12 cellular contexts compared by ENCODE assay signal in genomic region chr17:29586676-29587469, GRCh38. TPM values are rescaled to one million over a fixed set of nuclear protein-coding genes. Genes with fewer than 3 reads are reported as not detected.
A peak's percentile ranks its signal among the peaks of the same experiment; 100 is the strongest.
DNase-seq lines count a peak whose midpoint lies in the region; ATAC-seq, FAIRE-seq and TF ChIP-seq lines count a peak whose summit lies in the region.
"Had no signal": no experiment of that assay in that cellular context is flagged by ENCODE, and none has a peak within 500 bp of the region (broad histone marks: within the 10 kb centered on the region; RNA-seq: fewer than 3 reads in every experiment).

No MANE protein-coding gene starts in this region.

- H4K5ac ChIP-seq in IMR-90 (ENCODE audit: low read depth, low read length), result no peak overlapping the region

- H3K27ac Mint-ChIP-seq in naive thymus-derived CD8-positive, alpha-beta T cell, result peak overlapping the region in 9 of 10 donors; percentile 28 to 94 (median 82)

- H3K14ac ChIP-seq in IMR-90 (replicated peaks; ENCODE audit: low read depth, low read length), result peak overlapping the region; percentile 8; the same call in 1 of the 2 replicates

- no peak overlapping the region for H4K8ac ChIP-seq in IMR-90 (ENCODE audit: low read depth in 2 of 2, low read length in 2 of 2)

- dilution Hi-C loops in IMR-90 (cut with HindIII; ENCODE audit: low sequenced_read_pairs, unreplicated experiment), result no loop called here

- peak overlapping the region in 9 of 10 donors; percentile 36 to 95 (median 92) for H3K4me3 Mint-ChIP-seq in naive thymus-derived CD8-positive, alpha-beta T cell

- H3K4me1 ChIP-seq in ACC112 (ENCODE audit: control insufficient read depth, insufficient read depth, low read length, unreplicated experiment), result peaks cover 40% of the 10 kb centered on the region
- H3K4me1 ChIP-seq in IMR-90 (ENCODE audit: control insufficient read depth, insufficient read depth, low read length), result peaks cover 41% of the 10 kb centered on the region
- peaks cover 31 to 64% of the 10 kb centered on the region in 2 experiments for H3K4me1 ChIP-seq in K562 (replicated peaks in 1 of 2; ENCODE audit: control insufficient read depth in 2 of 2, insufficient read depth in 2 of 2, low read length in 2 of 2)
- peaks cover 31% of the 10 kb centered on the region for H3K4me1 ChIP-seq in foreskin keratinocyte
- peaks cover 26 to 48% of the 10 kb centered on the region in 2 donors for H3K4me1 ChIP-seq in kidney (ENCODE audit: control insufficient read depth in 1 of 2, insufficient read depth in 1 of 2, low read depth in 1 of 2, low read length in 2 of 2)

- H2AK9ac ChIP-seq in IMR-90 (replicated peaks; ENCODE audit: low read depth, low read length, poor library complexity), result peak overlapping the region; percentile 33

- TF ChIP-seq POLR2A in IMR-90 (IDR thresholded peaks at IDR 0.05; ENCODE audit: low read depth, low read length) (no peak), K562 (conservative IDR thresholded peaks at IDR 0.05) (no peak)

- TF ChIP-seq RAD21 in IMR-90 (IDR thresholded peaks at IDR 0.05; ENCODE audit: low read length) (no peak), K562 (CRISPR knock-in tag; conservative IDR thresholded peaks at IDR 0.05 in 1 of 2, IDR thresholded peaks at IDR 0.05 in 1 of 2) (no peak)

- H3K9ac ChIP-seq in IMR-90 (ENCODE audit: low read depth, low read length) (no peak overlapping the region), K562 (ENCODE audit: insufficient read depth in 1 of 2, low read depth in 2 of 2, low read length in 2 of 2) (peak overlapping the region in 1 of 2 experiments; percentile 60; a peak in 2 of 4 replicates), kidney (ENCODE audit: low read length in 2 of 2) (no peak overlapping the region)

- H2BK15ac ChIP-seq in IMR-90 (ENCODE audit: low read depth, low read length), result no peak overlapping the region

- no peaks in the 10 kb centered on the region for H3K27me3 ChIP-seq in ACC112 (ENCODE audit: insufficient read depth, low read length)
- no peaks in the 10 kb centered on the region for H3K27me3 ChIP-seq in IMR-90 (ENCODE audit: control insufficient read depth, insufficient read depth, low read length)
- H3K27me3 ChIP-seq in K562 (ENCODE audit: control insufficient read depth in 2 of 2, insufficient read depth in 2 of 2, low read length in 2 of 2), result no peaks in the 10 kb centered on the region
- no peaks in the 10 kb centered on the region for H3K27me3 ChIP-seq in foreskin keratinocyte
- H3K27me3 ChIP-seq: cardiac muscle cell had no signal

- H4K20me1 ChIP-seq in IMR-90 (ENCODE audit: insufficient read depth, low read length) (peaks cover 58% of the 10 kb centered on the region), K562 (replicated peaks; ENCODE audit: control insufficient read depth, insufficient read depth, low read length) (no peaks in the 10 kb centered on the region; the same call in 1 of the 2 replicates)

- no peak for TF ChIP-seq CTCF in IMR-90 (conservative IDR thresholded peaks at IDR 0.05; ENCODE audit: low read depth, low read length)
- no peak for TF ChIP-seq CTCF in K562 (IDR thresholded peaks at IDR 0.05 in 2 of 3, conservative IDR thresholded peaks at IDR 0.05 in 1 of 3; ENCODE audit: insufficient read depth in 2 of 3, low read depth in 1 of 3, low read length in 3 of 3)
- no peak for TF ChIP-seq CTCF in foreskin keratinocyte (conservative IDR thresholded peaks at IDR 0.05)
- no peak for TF ChIP-seq CTCF in kidney (IDR thresholded peaks at IDR 0.05; ENCODE audit: borderline replicate concordance, extremely low read depth, insufficient read depth)

- H2BK5ac ChIP-seq in IMR-90 (ENCODE audit: low read depth, low read length, poor library complexity, severe bottlenecking), result no peak overlapping the region

- no peak overlapping the region for H2BK20ac ChIP-seq in IMR-90 (ENCODE audit: low read depth, low read length)

- peak overlapping the region; percentile 72 for H3K23ac ChIP-seq in IMR-90 (ENCODE audit: low read depth, low read length)

- H3K56ac ChIP-seq in IMR-90 (ENCODE audit: extremely low read depth, insufficient read depth, low read length), result no peak overlapping the region

- H3K9me1 ChIP-seq in IMR-90 (ENCODE audit: insufficient read depth, low read length) (peaks cover 26% of the 10 kb centered on the region), K562 (ENCODE audit: control insufficient read depth, insufficient read depth, low read length) (peaks cover 2% of the 10 kb centered on the region)

- ATAC-seq in IMR-90 (ENCODE audit: low read depth) (no peak), K562 (no peak), foreskin keratinocyte (no peak)
- no peak for ATAC-seq in naive thymus-derived CD8-positive, alpha-beta T cell

- H3K9me3 ChIP-seq in IMR-90 (ENCODE audit: control insufficient read depth, insufficient read depth, low read length), result no peaks in the 10 kb centered on the region
- no peaks in the 10 kb centered on the region for H3K9me3 ChIP-seq in K562 (replicated peaks; ENCODE audit: control insufficient read depth, insufficient read depth, low read depth, low read length)
- H3K9me3 ChIP-seq in kidney (ENCODE audit: control insufficient read depth in 1 of 2, low read length in 2 of 2), result no peaks in the 10 kb centered on the region
- H3K9me3 ChIP-seq: thoracic aorta had no signal

- intact Hi-C loops in IMR-90 (cut with micrococcal nuclease), result no loop called here
- intact Hi-C loops in K562 (cut with micrococcal nuclease), result no loop called here
- intact Hi-C loops in kidney (cut with DNase I), result no loop called here

- peaks cover 0 to 5% (median 3%) of the 10 kb centered on the region in 3 donors for H3K36me3 Mint-ChIP-seq in naive thymus-derived CD8-positive, alpha-beta T cell

- peak overlapping the region; percentile 17; the same call in 1 of the 2 replicates for H2AK5ac ChIP-seq in IMR-90 (ENCODE audit: low read depth, low read length)

- H3K36me3 ChIP-seq in ACC112 (ENCODE audit: insufficient read depth, low read length) (peaks cover 8% of the 10 kb centered on the region; the same call in 1 of the 2 replicates), IMR-90 (ENCODE audit: control insufficient read depth, insufficient read depth, low read length) (peaks cover 16% of the 10 kb centered on the region), K562 (ENCODE audit: control insufficient read depth, insufficient read depth, low read length) (peaks cover 10% of the 10 kb centered on the region; the same call in 1 of the 3 replicates), kidney (ENCODE audit: control insufficient read depth in 1 of 2, insufficient read depth in 2 of 2, low read length in 2 of 2) (peaks cover 0 to 6% of the 10 kb centered on the region in 2 donors)
- H3K36me3 ChIP-seq: cardiac muscle cell, thoracic aorta had no signal

- no peak overlapping the region for H3K18ac ChIP-seq in IMR-90 (ENCODE audit: low read depth, low read length)

- H3K4me3 ChIP-seq in ACC112 (ENCODE audit: low read depth, low read length) (peak overlapping the region; percentile 92; the same call in 1 of the 2 replicates), IMR-90 (ENCODE audit: insufficient read depth, low read depth, low read length) (no peak overlapping the region), K562 (no peak overlapping the region), kidney (ENCODE audit: low read length in 2 of 2) (no peak overlapping the region)
- H3K4me3 ChIP-seq: cardiac muscle cell, thoracic aorta had no signal

- peak overlapping the region; percentile 20; the same call in 1 of the 2 replicates for H3K4me2 ChIP-seq in IMR-90 (ENCODE audit: low read depth, low read length)
- H3K4me2 ChIP-seq in K562 (ENCODE audit: insufficient read depth, low read length), result no peak overlapping the region

- H2AFZ ChIP-seq in ACC112 (ENCODE audit: low read length, unreplicated experiment), result no peak overlapping the region
- no peak overlapping the region for H2AFZ ChIP-seq in IMR-90 (replicated peaks; ENCODE audit: low read length, poor library complexity)
- H2AFZ ChIP-seq in K562 (ENCODE audit: low read depth, low read length), result no peak overlapping the region

- peaks cover 31 to 73% (median 71%) of the 10 kb centered on the region in 4 donors for H3K4me1 Mint-ChIP-seq in naive thymus-derived CD8-positive, alpha-beta T cell

- FAIRE-seq in K562 (lab: Jason Lieb, UNC), result no peak
- FAIRE-seq in kidney (lab: Jason Lieb, UNC), result no peak
- FAIRE-seq: TTC549 had no signal

- H3K79me2 ChIP-seq in ACC112 (ENCODE audit: control insufficient read depth, insufficient read depth, low read length, unreplicated experiment) (peaks cover 51% of the 10 kb centered on the region), K562 (ENCODE audit: control insufficient read depth, insufficient read depth, low read length) (peaks cover 24% of the 10 kb centered on the region)

- no peak for TF ChIP-seq EP300 in K562 (IDR thresholded peaks at IDR 0.05; ENCODE audit: low read length)

- in situ Hi-C loops in IMR-90 (cut with MboI; ENCODE audit: low sequenced_read_pairs) (no loop called here), K562 (cut with MboI) (no loop called here)

- no peak overlapping the region for H4K91ac ChIP-seq in IMR-90 (ENCODE audit: insufficient read depth, low read depth, low read length)

- POLR2A ChIA-PET in IMR-90 (lab: Charles Lee; ENCODE audit: unreplicated experiment), result interaction anchor here (0.6 kb wide), 1 partner anchor 13 kb away, joined by 3 read pairs; no protein-coding TSS in a partner anchor
- POLR2A ChIA-PET in K562 (lab: Yijun Ruan, JAX), result interaction anchor here (0.6 to 3.8 kb wide), 4 partner anchors 10 to 42 kb away, joined by 3 to 25 read pairs (median 4); no protein-coding TSS in a partner anchor
- POLR2A ChIA-PET in naive thymus-derived CD8-positive, alpha-beta T cell (lab: Charles Lee), result interaction anchor here (1.3 to 3.1 kb wide), 4 partner anchors 9 to 29 kb away, joined by 4 to 31 read pairs (median 12); partner anchors contain the start of gene ABHD15

- H2BK120ac ChIP-seq in IMR-90 (ENCODE audit: low read depth, low read length), result no peak overlapping the region

- peaks cover 38 to 75% of the 10 kb centered on the region in 2 experiments for H3K79me1 ChIP-seq in IMR-90 (ENCODE audit: low read depth in 1 of 2, low read length in 2 of 2)

- H3K27ac ChIP-seq in ACC112 (ENCODE audit: low read depth, low read length) (no peak overlapping the region), IMR-90 (ENCODE audit: insufficient read depth, low read length) (no peak overlapping the region), K562 (ENCODE audit: extremely low read depth, low read depth, low read length) (no peak overlapping the region), foreskin keratinocyte (no peak overlapping the region), kidney (ENCODE audit: low read depth in 2 of 2, low read length in 2 of 2) (no peak overlapping the region)
- H3K27ac ChIP-seq: cardiac muscle cell, thoracic aorta had no signal

- CTCF ChIA-PET in IMR-90 (lab: Yijun Ruan, JAX) (no interaction called here), K562 (lab: Yijun Ruan, JAX; ENCODE audit: low intra/inter-chr PET ratio) (no interaction called here)

- DNase-seq in IMR-90 (no peak), K562 (ENCODE audit: extremely low read depth in 1 of 4, low spot score in 3 of 4) (no peak), NCI-H510A (lab: John Stamatoyannopoulos, UW) (no peak), foreskin keratinocyte (no peak), kidney (no peak)
- no peak for DNase-seq in naive thymus-derived CD8-positive, alpha-beta T cell
- DNase-seq in effector CD8-positive, alpha-beta T cell (lab: John Stamatoyannopoulos, UW), result no peak
- DNase-seq: DMS79 treated with DMSO at 0.1 percent for 48 hours had no signal

- peak overlapping the region; percentile 51; the same call in 1 of the 2 replicates for H3K4ac ChIP-seq in IMR-90 (ENCODE audit: low read depth, low read length)

- no peaks in the 10 kb centered on the region for H3K9me3 Mint-ChIP-seq in naive thymus-derived CD8-positive, alpha-beta T cell

- no TSS peak for BruUV-seq in IMR-90 (replicated peaks; lab: Mats Ljungman, UMichigan)
- TSS peak; percentile 35 for BruUV-seq in K562 (replicated peaks; lab: Mats Ljungman, UMichigan)

- H3K27me3 Mint-ChIP-seq in naive thymus-derived CD8-positive, alpha-beta T cell, result no peaks in the 10 kb centered on the region

- 100% methylated on average over 1 of the region's 9 CpGs; no CpG with 5 or more reads in 1 of the 2 experiments for WGBS in IMR-90 (ENCODE audit: extremely low coverage in 2 of 2, insufficient read length in 1 of 2), 2 experiments
- 74% methylated on average over 7 of the region's 9 CpGs for WGBS in K562 (ENCODE audit: insufficient coverage, low coverage, missing lambda C conversion rate)

RNA-seq across cellular contexts. Expression of gene GIT1, which starts 2.6 kb away (rescaled TPM):
- total RNA-seq in IMR-90 (2012; rRNA removed) (13.3 and 14.2 TPM in 2 replicates), K562 (2014; rRNA removed) (22.6 and 27.5 TPM in 2 replicates), K562 (2014; rRNA removed; fragmentation: Illumina TruSeq; extraction: Trizol) (7.2 and 11.4 TPM in 2 replicates), K562 (2015; rRNA removed; fragmentation: Illumina TruSeq; extraction: Trizol) (17.1 and 17.3 TPM in 2 replicates), K562 (2021) (31.3 and 35.3 TPM in 2 replicates), foreskin keratinocyte (49.9 and 57.6 TPM in 2 replicates), kidney (41.9 TPM)
- polyA plus RNA-seq in IMR-90 (2012; rRNA removed) (34.2 and 37.1 TPM in 2 replicates), K562 (2011; rRNA removed) (15.9 and 16.5 TPM in 2 replicates), K562 (2014; fragmentation: Illumina TruSeq; extraction: Trizol) (29.9 and 31.2 TPM in 2 replicates), K562 (2014; fragmentation: Nextera tagmentation; extraction: Ambion mirVana) (under 1 TPM; 0.35 to 0.38 TPM), K562 (2014; rRNA removed) (21.4 and 21.6 TPM in 2 replicates), foreskin keratinocyte (41.6 and 50.5 TPM in 2 replicates), kidney (ENCODE audit: insufficient read depth, low read depth, low replicate concordance) (21.4 TPM)
- polyA plus RNA-seq in IMR-90 (2012; cell fraction: cytosol; rRNA removed), result 25.3 and 30.3 TPM in 2 replicates
- 57.7 and 127 TPM in 2 replicates for polyA plus RNA-seq in IMR-90 (2012; cell fraction: nucleus; rRNA removed; ENCODE audit: low replicate concordance)
- total RNA-seq in K562 (2011; cell fraction: chromatin; rRNA removed; ENCODE audit: low replicate concordance), result 26.1 and 92.6 TPM in 2 replicates
- total RNA-seq in K562 (2011; cell fraction: nucleolus; rRNA removed), result 53.0 and 61.9 TPM in 2 replicates
- 24.8 and 33.5 TPM in 2 replicates for total RNA-seq in K562 (2011; cell fraction: nucleoplasm; rRNA removed)
- polyA plus RNA-seq in K562 (2011; cell fraction: cytosol; rRNA removed), result 12.4 and 42.3 TPM in 2 replicates
- 30.8 and 82.9 TPM in 2 replicates for polyA plus RNA-seq in K562 (2011; cell fraction: nucleus; rRNA removed)
- polyA plus RNA-seq in K562 (2012), result 22.2 and 29.8 TPM in 2 replicates
- polyA minus RNA-seq in K562 (2011; rRNA and poly(A)+ RNA removed), result 7.8 and 14.8 TPM in 2 replicates
- 22.0 and 24.6 TPM in 2 replicates for polyA minus RNA-seq in K562 (2011; cell fraction: cytosol; rRNA and poly(A)+ RNA removed)
- polyA minus RNA-seq in K562 (2011; cell fraction: nucleus; rRNA and poly(A)+ RNA removed), result 21.4 and 31.9 TPM in 2 replicates
- total RNA-seq in naive thymus-derived CD8-positive, alpha-beta T cell, result 10 to 100 TPM; 51.6 to 58.2 TPM
- 10 to 100 TPM in 1 of 3 donors, 1 to 10 TPM in 2; 4.4 to 27.7 (median 6.7) TPM for polyA plus RNA-seq in naive thymus-derived CD8-positive, alpha-beta T cell

RNA-seq across cellular contexts. Expression of gene ANKRD13B, which starts 6.1 kb away (rescaled TPM):
- total RNA-seq in IMR-90 (2012; rRNA removed) (0.90 and 1.1 TPM in 2 replicates), K562 (2014; rRNA removed) (15.8 and 17.1 TPM in 2 replicates), K562 (2014; rRNA removed; fragmentation: Illumina TruSeq; extraction: Trizol) (2.5 and 3.5 TPM in 2 replicates), K562 (2015; rRNA removed; fragmentation: Illumina TruSeq; extraction: Trizol) (4.3 and 5.0 TPM in 2 replicates), K562 (2021) (22.3 and 28.1 TPM in 2 replicates), foreskin keratinocyte (9.2 and 11.7 TPM in 2 replicates), kidney (3.3 TPM)
- polyA plus RNA-seq in IMR-90 (2012; rRNA removed) (4.0 and 5.2 TPM in 2 replicates), K562 (2011; rRNA removed) (4.6 and 6.5 TPM in 2 replicates), K562 (2014; fragmentation: Illumina TruSeq; extraction: Trizol) (10.3 and 11.7 TPM in 2 replicates), K562 (2014; fragmentation: Nextera tagmentation; extraction: Ambion mirVana) (under 1 TPM; 0.15 to 0.59 TPM), K562 (2014; rRNA removed) (14.2 and 15.6 TPM in 2 replicates), foreskin keratinocyte (6.6 and 7.4 TPM in 2 replicates), kidney (ENCODE audit: insufficient read depth, low read depth, low replicate concordance) (2.8 TPM)
- 1.9 and 4.4 TPM in 2 replicates for polyA plus RNA-seq in IMR-90 (2012; cell fraction: cytosol; rRNA removed)
- polyA plus RNA-seq in IMR-90 (2012; cell fraction: nucleus; rRNA removed; ENCODE audit: low replicate concordance), result 27.5 and 68.3 TPM in 2 replicates
- total RNA-seq in K562 (2011; cell fraction: chromatin; rRNA removed; ENCODE audit: low replicate concordance), result 17.2 and 53.9 TPM in 2 replicates
- total RNA-seq in K562 (2011; cell fraction: nucleolus; rRNA removed), result 37.9 and 41.4 TPM in 2 replicates
- total RNA-seq in K562 (2011; cell fraction: nucleoplasm; rRNA removed), result 20.8 and 22.1 TPM in 2 replicates
- polyA plus RNA-seq in K562 (2011; cell fraction: cytosol; rRNA removed), result 3.9 and 14.6 TPM in 2 replicates
- 28.4 and 73.6 TPM in 2 replicates for polyA plus RNA-seq in K562 (2011; cell fraction: nucleus; rRNA removed)
- 9.4 and 11.3 TPM in 2 replicates for polyA plus RNA-seq in K562 (2012)
- polyA minus RNA-seq in K562 (2011; rRNA and poly(A)+ RNA removed), result 2.5 and 3.7 TPM in 2 replicates
- polyA minus RNA-seq in K562 (2011; cell fraction: cytosol; rRNA and poly(A)+ RNA removed), result 8.7 and 9.4 TPM in 2 replicates
- polyA minus RNA-seq in K562 (2011; cell fraction: nucleus; rRNA and poly(A)+ RNA removed), result 11.3 and 11.8 TPM in 2 replicates
- total RNA-seq in naive thymus-derived CD8-positive, alpha-beta T cell, result 1 to 10 TPM; 2.3 to 3.7 TPM
- under 1 TPM in 2 of 3 donors, not detected in 1; 0.25 to 0.32 TPM for polyA plus RNA-seq in naive thymus-derived CD8-positive, alpha-beta T cell

RNA-seq across cellular contexts. Expression of gene TP53I13, which starts 18.4 kb away (rescaled TPM):
- total RNA-seq in IMR-90 (2012; rRNA removed) (18.3 and 22.0 TPM in 2 replicates), K562 (2014; rRNA removed) (25.2 and 27.6 TPM in 2 replicates), K562 (2014; rRNA removed; fragmentation: Illumina TruSeq; extraction: Trizol) (1.8 and 3.3 TPM in 2 replicates), K562 (2015; rRNA removed; fragmentation: Illumina TruSeq; extraction: Trizol) (13.0 and 13.9 TPM in 2 replicates), K562 (2021) (24.5 and 28.3 TPM in 2 replicates), foreskin keratinocyte (35.1 and 38.5 TPM in 2 replicates), kidney (51.6 TPM)
- polyA plus RNA-seq in IMR-90 (2012; rRNA removed) (48.3 and 53.1 TPM in 2 replicates), K562 (2011; rRNA removed) (9.1 and 10.3 TPM in 2 replicates), K562 (2014; fragmentation: Illumina TruSeq; extraction: Trizol) (4.7 and 13.5 TPM in 2 replicates), K562 (2014; fragmentation: Nextera tagmentation; extraction: Ambion mirVana) (under 1 TPM; 0.08 to 0.13 TPM), K562 (2014; rRNA removed) (23.8 and 27.2 TPM in 2 replicates), foreskin keratinocyte (43.4 and 46.5 TPM in 2 replicates), kidney (ENCODE audit: insufficient read depth, low read depth, low replicate concordance) (75.5 TPM)
- polyA plus RNA-seq in IMR-90 (2012; cell fraction: cytosol; rRNA removed), result 41.4 and 69.6 TPM in 2 replicates
- polyA plus RNA-seq in IMR-90 (2012; cell fraction: nucleus; rRNA removed; ENCODE audit: low replicate concordance), result 126 and 323 TPM in 2 replicates
- total RNA-seq in K562 (2011; cell fraction: chromatin; rRNA removed; ENCODE audit: low replicate concordance), result 13.5 and 50.0 TPM in 2 replicates
- 63.0 and 73.5 TPM in 2 replicates for total RNA-seq in K562 (2011; cell fraction: nucleolus; rRNA removed)
- total RNA-seq in K562 (2011; cell fraction: nucleoplasm; rRNA removed), result 36.1 and 46.0 TPM in 2 replicates
- 9.9 and 48.3 TPM in 2 replicates for polyA plus RNA-seq in K562 (2011; cell fraction: cytosol; rRNA removed)
- 48.7 and 101 TPM in 2 replicates for polyA plus RNA-seq in K562 (2011; cell fraction: nucleus; rRNA removed)
- 16.9 and 38.4 TPM in 2 replicates for polyA plus RNA-seq in K562 (2012)
- 1.5 and 4.3 TPM in 2 replicates for polyA minus RNA-seq in K562 (2011; rRNA and poly(A)+ RNA removed)
- 16.0 and 22.0 TPM in 2 replicates for polyA minus RNA-seq in K562 (2011; cell fraction: cytosol; rRNA and poly(A)+ RNA removed)
- polyA minus RNA-seq in K562 (2011; cell fraction: nucleus; rRNA and poly(A)+ RNA removed), result 17.6 and 17.8 TPM in 2 replicates
- total RNA-seq in naive thymus-derived CD8-positive, alpha-beta T cell, result 10 to 100 TPM; 79.3 to 89.5 TPM
- polyA plus RNA-seq in naive thymus-derived CD8-positive, alpha-beta T cell, result 10 to 100 TPM; 22.7 to 26.8 (median 25.5) TPM

RNA-seq across cellular contexts. Expression of gene ABHD15, which starts 20.0 kb away (rescaled TPM):
- 3.1 and 3.2 TPM in 2 replicates for total RNA-seq in IMR-90 (2012; rRNA removed)
- 4.5 and 4.6 TPM in 2 replicates for polyA plus RNA-seq in IMR-90 (2012; rRNA removed)
- 3.3 and 4.4 TPM in 2 replicates for polyA plus RNA-seq in IMR-90 (2012; cell fraction: cytosol; rRNA removed)
- polyA plus RNA-seq in IMR-90 (2012; cell fraction: nucleus; rRNA removed; ENCODE audit: low replicate concordance), result 3.2 and 4.0 TPM in 2 replicates
- total RNA-seq in K562 (2011; cell fraction: chromatin; rRNA removed; ENCODE audit: low replicate concordance), result 4.0 and 8.2 TPM in 2 replicates
- total RNA-seq in K562 (2011; cell fraction: nucleolus; rRNA removed), result 6.7 and 7.8 TPM in 2 replicates
- total RNA-seq in K562 (2011; cell fraction: nucleoplasm; rRNA removed), result 4.4 and 5.1 TPM in 2 replicates
- total RNA-seq in K562 (2014; rRNA removed), result 2.4 and 3.1 TPM in 2 replicates
- total RNA-seq in K562 (2014; rRNA removed; fragmentation: Illumina TruSeq; extraction: Trizol), result 2.0 and 2.2 TPM in 2 replicates
- total RNA-seq in K562 (2015; rRNA removed; fragmentation: Illumina TruSeq; extraction: Trizol), result 3.8 and 4.2 TPM in 2 replicates
- total RNA-seq in K562 (2021), result 4.0 and 4.2 TPM in 2 replicates
- 0.85 and 1.8 TPM in 2 replicates for polyA plus RNA-seq in K562 (2011; rRNA removed)
- polyA plus RNA-seq in K562 (2011; cell fraction: cytosol; rRNA removed), result 0.83 and 3.0 TPM in 2 replicates
- 1.4 and 2.9 TPM in 2 replicates for polyA plus RNA-seq in K562 (2011; cell fraction: nucleus; rRNA removed)
- 3.2 and 5.4 TPM in 2 replicates for polyA plus RNA-seq in K562 (2012)
- 2.4 and 2.5 TPM in 2 replicates for polyA plus RNA-seq in K562 (2014; fragmentation: Illumina TruSeq; extraction: Trizol)
- under 1 TPM; 0.85 to 0.97 TPM for polyA plus RNA-seq in K562 (2014; fragmentation: Nextera tagmentation; extraction: Ambion mirVana)
- polyA plus RNA-seq in K562 (2014; rRNA removed), result 2.1 and 2.9 TPM in 2 replicates
- polyA minus RNA-seq in K562 (2011; rRNA and poly(A)+ RNA removed), result 1.6 and 3.6 TPM in 2 replicates
- 1.5 and 2.9 TPM in 2 replicates for polyA minus RNA-seq in K562 (2011; cell fraction: cytosol; rRNA and poly(A)+ RNA removed)
- 1.7 and 2.8 TPM in 2 replicates for polyA minus RNA-seq in K562 (2011; cell fraction: nucleus; rRNA and poly(A)+ RNA removed)
- 10 to 100 TPM; 13.4 to 13.8 TPM for total RNA-seq in naive thymus-derived CD8-positive, alpha-beta T cell
- polyA plus RNA-seq in naive thymus-derived CD8-positive, alpha-beta T cell, result 1 to 10 TPM; 4.2 to 8.9 (median 7.1) TPM
- 7.5 and 8.9 TPM in 2 replicates for total RNA-seq in foreskin keratinocyte
- polyA plus RNA-seq in foreskin keratinocyte, result 5.5 and 6.1 TPM in 2 replicates
- 9.8 TPM for total RNA-seq in kidney
- 8.9 TPM for polyA plus RNA-seq in kidney (ENCODE audit: insufficient read depth, low read depth, low replicate concordance)

RNA-seq across cellular contexts. Expression of gene CORO6, which starts 35.8 kb away (rescaled TPM):
- 2.8 and 3.4 TPM in 2 replicates for total RNA-seq in IMR-90 (2012; rRNA removed)
- polyA plus RNA-seq in IMR-90 (2012; rRNA removed), result 7.6 and 7.8 TPM in 2 replicates
- 1.4 and 2.8 TPM in 2 replicates for polyA plus RNA-seq in IMR-90 (2012; cell fraction: cytosol; rRNA removed)
- polyA plus RNA-seq in IMR-90 (2012; cell fraction: nucleus; rRNA removed; ENCODE audit: low replicate concordance), result 139 and 203 TPM in 2 replicates
- total RNA-seq in K562 (2011; cell fraction: chromatin; rRNA removed; ENCODE audit: low replicate concordance), result 15.2 and 53.0 TPM in 2 replicates
- total RNA-seq in K562 (2011; cell fraction: nucleolus; rRNA removed), result 19.7 and 21.4 TPM in 2 replicates
- 13.7 and 15.3 TPM in 2 replicates for total RNA-seq in K562 (2011; cell fraction: nucleoplasm; rRNA removed)
- 2.8 and 2.9 TPM in 2 replicates for total RNA-seq in K562 (2014; rRNA removed)
- total RNA-seq in K562 (2014; rRNA removed; fragmentation: Illumina TruSeq; extraction: Trizol), result 0.47 and 0.64 TPM in 2 replicates
- 1.7 and 2.5 TPM in 2 replicates for total RNA-seq in K562 (2015; rRNA removed; fragmentation: Illumina TruSeq; extraction: Trizol)
- total RNA-seq in K562 (2021), result 4.4 TPM in 2 replicates
- 9.8 and 11.9 TPM in 2 replicates for polyA plus RNA-seq in K562 (2011; rRNA removed)
- 4.9 and 9.8 TPM in 2 replicates for polyA plus RNA-seq in K562 (2011; cell fraction: cytosol; rRNA removed)
- polyA plus RNA-seq in K562 (2011; cell fraction: nucleus; rRNA removed), result 96.7 and 310 TPM in 2 replicates
- polyA plus RNA-seq in K562 (2012), result 4.9 and 6.6 TPM in 2 replicates
- polyA plus RNA-seq in K562 (2014; fragmentation: Illumina TruSeq; extraction: Trizol), result 2.4 and 3.1 TPM in 2 replicates
- polyA plus RNA-seq in K562 (2014; fragmentation: Nextera tagmentation; extraction: Ambion mirVana), result under 1 TPM; 0.04 to 0.11 TPM
- 6.6 and 9.1 TPM in 2 replicates for polyA plus RNA-seq in K562 (2014; rRNA removed)
- polyA minus RNA-seq in K562 (2011; rRNA and poly(A)+ RNA removed), result 5.3 and 14.2 TPM in 2 replicates
- polyA minus RNA-seq in K562 (2011; cell fraction: cytosol; rRNA and poly(A)+ RNA removed), result 2.5 and 5.4 TPM in 2 replicates
- polyA minus RNA-seq in K562 (2011; cell fraction: nucleus; rRNA and poly(A)+ RNA removed), result 15.4 and 24.0 TPM in 2 replicates
- total RNA-seq in naive thymus-derived CD8-positive, alpha-beta T cell, result 1 to 10 TPM; 1.6 to 2.2 TPM
- polyA plus RNA-seq in naive thymus-derived CD8-positive, alpha-beta T cell, result under 1 TPM in 2 of 3 donors, not detected in 1; 0.22 to 0.36 TPM
- total RNA-seq in foreskin keratinocyte, result 23.0 and 37.6 TPM in 2 replicates
- 19.3 and 33.1 TPM in 2 replicates for polyA plus RNA-seq in foreskin keratinocyte
- 5.9 TPM for total RNA-seq in kidney
- 2.1 TPM for polyA plus RNA-seq in kidney (ENCODE audit: insufficient read depth, low read depth, low replicate concordance)
